ENCODE assay signal across 1 cellular context in the genomic region with DNA sequence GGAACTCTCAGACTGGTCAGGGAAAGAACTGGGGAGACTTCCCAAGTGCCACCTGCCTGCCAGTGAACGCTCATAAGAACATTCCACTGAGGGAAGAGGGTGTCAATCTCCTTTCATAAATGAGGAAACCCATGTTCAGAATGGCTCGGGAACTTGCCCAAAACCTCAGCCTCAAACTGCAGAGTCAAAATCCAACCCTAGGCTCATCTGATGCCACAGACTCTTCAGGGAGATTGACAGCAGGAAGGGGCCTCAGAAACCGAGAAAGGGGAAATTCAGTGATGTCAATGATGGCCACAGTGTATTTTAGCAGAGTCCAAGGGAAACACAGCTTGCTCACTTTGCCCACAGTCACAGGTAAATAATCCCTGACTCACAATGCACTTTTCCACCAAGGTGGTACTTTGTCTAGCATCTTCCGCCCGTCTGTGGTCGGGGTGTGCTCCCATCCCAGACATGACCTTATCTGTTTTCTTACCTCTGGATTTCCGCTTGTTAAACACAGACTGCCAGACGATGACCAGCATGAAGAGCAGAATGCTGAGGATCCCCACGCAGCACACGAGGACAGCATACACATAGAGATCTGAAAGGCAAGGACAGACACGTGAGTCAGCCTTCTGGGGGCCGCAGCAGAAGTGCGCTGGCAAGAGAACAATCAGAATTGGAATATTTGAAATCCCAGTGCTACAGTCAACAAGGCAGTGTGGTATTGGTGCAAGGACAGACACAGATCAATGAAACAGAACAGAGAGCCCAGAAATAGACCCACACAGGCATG.
TF ChIP-seq lines count a peak whose summit lies in the region.

No MANE protein-coding gene starts in this region.

TF ChIP-seq in GM12878, 131 proteins besides CTCF, POLR2A, EP300 and RAD21 (continued from another document):
- TF ChIP-seq, protein P1, sequence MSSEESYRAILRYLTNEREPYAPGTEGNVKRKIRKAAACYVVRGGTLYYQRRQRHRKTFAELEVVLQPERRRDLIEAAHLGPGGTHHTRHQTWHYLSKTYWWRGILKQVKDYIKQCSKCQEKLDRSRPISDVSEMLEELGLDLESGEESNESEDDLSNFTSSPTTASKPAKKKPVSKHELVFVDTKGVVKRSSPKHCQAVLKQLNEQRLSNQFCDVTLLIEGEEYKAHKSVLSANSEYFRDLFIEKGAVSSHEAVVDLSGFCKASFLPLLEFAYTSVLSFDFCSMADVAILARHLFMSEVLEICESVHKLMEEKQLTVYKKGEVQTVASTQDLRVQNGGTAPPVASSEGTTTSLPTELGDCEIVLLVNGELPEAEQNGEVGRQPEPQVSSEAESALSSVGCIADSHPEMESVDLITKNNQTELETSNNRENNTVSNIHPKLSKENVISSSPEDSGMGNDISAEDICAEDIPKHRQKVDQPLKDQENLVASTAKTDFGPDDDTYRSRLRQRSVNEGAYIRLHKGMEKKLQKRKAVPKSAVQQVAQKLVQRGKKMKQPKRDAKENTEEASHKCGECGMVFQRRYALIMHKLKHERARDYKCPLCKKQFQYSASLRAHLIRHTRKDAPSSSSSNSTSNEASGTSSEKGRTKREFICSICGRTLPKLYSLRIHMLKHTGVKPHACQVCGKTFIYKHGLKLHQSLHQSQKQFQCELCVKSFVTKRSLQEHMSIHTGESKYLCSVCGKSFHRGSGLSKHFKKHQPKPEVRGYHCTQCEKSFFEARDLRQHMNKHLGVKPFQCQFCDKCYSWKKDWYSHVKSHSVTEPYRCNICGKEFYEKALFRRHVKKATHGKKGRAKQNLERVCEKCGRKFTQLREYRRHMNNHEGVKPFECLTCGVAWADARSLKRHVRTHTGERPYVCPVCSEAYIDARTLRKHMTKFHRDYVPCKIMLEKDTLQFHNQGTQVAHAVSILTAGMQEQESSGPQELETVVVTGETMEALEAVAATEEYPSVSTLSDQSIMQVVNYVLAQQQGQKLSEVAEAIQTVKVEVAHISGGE (CRISPR knock-in tag; IDR thresholded peaks at IDR 0.05): no peak
- TF ChIP-seq, protein P2, sequence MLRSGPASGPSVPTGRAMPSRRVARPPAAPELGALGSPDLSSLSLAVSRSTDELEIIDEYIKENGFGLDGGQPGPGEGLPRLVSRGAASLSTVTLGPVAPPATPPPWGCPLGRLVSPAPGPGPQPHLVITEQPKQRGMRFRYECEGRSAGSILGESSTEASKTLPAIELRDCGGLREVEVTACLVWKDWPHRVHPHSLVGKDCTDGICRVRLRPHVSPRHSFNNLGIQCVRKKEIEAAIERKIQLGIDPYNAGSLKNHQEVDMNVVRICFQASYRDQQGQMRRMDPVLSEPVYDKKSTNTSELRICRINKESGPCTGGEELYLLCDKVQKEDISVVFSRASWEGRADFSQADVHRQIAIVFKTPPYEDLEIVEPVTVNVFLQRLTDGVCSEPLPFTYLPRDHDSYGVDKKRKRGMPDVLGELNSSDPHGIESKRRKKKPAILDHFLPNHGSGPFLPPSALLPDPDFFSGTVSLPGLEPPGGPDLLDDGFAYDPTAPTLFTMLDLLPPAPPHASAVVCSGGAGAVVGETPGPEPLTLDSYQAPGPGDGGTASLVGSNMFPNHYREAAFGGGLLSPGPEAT (IDR thresholded peaks at IDR 0.05; ENCODE audit: low read depth): peak; percentile 66
- no peak for TF ChIP-seq ZNF384 (IDR thresholded peaks at IDR 0.05; ENCODE audit: borderline replicate concordance, low read depth, low read length)
- TF ChIP-seq, protein P3, sequence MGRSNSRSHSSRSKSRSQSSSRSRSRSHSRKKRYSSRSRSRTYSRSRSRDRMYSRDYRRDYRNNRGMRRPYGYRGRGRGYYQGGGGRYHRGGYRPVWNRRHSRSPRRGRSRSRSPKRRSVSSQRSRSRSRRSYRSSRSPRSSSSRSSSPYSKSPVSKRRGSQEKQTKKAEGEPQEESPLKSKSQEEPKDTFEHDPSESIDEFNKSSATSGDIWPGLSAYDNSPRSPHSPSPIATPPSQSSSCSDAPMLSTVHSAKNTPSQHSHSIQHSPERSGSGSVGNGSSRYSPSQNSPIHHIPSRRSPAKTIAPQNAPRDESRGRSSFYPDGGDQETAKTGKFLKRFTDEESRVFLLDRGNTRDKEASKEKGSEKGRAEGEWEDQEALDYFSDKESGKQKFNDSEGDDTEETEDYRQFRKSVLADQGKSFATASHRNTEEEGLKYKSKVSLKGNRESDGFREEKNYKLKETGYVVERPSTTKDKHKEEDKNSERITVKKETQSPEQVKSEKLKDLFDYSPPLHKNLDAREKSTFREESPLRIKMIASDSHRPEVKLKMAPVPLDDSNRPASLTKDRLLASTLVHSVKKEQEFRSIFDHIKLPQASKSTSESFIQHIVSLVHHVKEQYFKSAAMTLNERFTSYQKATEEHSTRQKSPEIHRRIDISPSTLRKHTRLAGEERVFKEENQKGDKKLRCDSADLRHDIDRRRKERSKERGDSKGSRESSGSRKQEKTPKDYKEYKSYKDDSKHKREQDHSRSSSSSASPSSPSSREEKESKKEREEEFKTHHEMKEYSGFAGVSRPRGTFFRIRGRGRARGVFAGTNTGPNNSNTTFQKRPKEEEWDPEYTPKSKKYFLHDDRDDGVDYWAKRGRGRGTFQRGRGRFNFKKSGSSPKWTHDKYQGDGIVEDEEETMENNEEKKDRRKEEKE (IDR thresholded peaks at IDR 0.05): no peak
- TF ChIP-seq TCF3 (IDR thresholded peaks at IDR 0.05; ENCODE audit: borderline replicate concordance, insufficient read depth, low read depth, low read length): 0 out of 2 replicates have a peak, but pooled peaks have one; percentile 35
